8 cellular contexts compared by ENCODE assay signal in genomic region chr20:63896136-63896890, GRCh38. TPM values are rescaled to one million over a fixed set of nuclear protein-coding genes. Genes with fewer than 3 reads are reported as not detected.
DNase-seq lines count a peak whose midpoint lies in the region; ATAC-seq and TF ChIP-seq lines count a peak whose summit lies in the region.

No MANE protein-coding gene starts in this region.

- H3K27me3 ChIP-seq in kidney epithelial cell (ENCODE audit: control insufficient read depth, insufficient read depth, low read length) = no peaks in the 10 kb centered on the region

- H3K36me3 ChIP-seq in kidney epithelial cell (ENCODE audit: control insufficient read depth, insufficient read depth, low read length) = peaks cover 2% of the 10 kb centered on the region

- ATAC-seq in SK-N-SH treated with all-trans-retinoic acid at 6 μM for 48 hours (peak; percentile 7; the same call in 1 of the 3 replicates), HG03457 (IDR thresholded peaks at IDR 0.05; ENCODE audit: unreplicated experiment) (no peak), HG03135 (IDR thresholded peaks at IDR 0.05; ENCODE audit: unreplicated experiment) (no peak)

- H3K4me3 ChIP-seq in GM12864 (ENCODE audit: low read depth, low read length) = peak overlapping the region; percentile 68
- H3K4me3 ChIP-seq in cardiac fibroblast (replicated peaks in 1 of 2; ENCODE audit: low read depth in 2 of 2, low read length in 2 of 2) = peak overlapping the region; percentile 61 to 69
- H3K4me3 ChIP-seq in kidney epithelial cell (ENCODE audit: low read depth, low read length) = peak overlapping the region; percentile 63

- TF ChIP-seq CTCF in GM12864 (IDR thresholded peaks at IDR 0.05; ENCODE audit: low read depth, low read length, missing control alignments) (no peak), cardiac fibroblast (IDR thresholded peaks at IDR 0.05; ENCODE audit: low read depth, low read length) (no peak), kidney epithelial cell (IDR thresholded peaks at IDR 0.05; ENCODE audit: insufficient read depth, low read length, poor library complexity, severe bottlenecking) (no peak)

- in situ Hi-C loops in KBM-7 (cut with MboI; ENCODE audit: low pct_unique_long_range_greater_than_20kb, low sequenced_read_pairs) = no loop called here

- DNase-seq in GM12864 (ENCODE audit: low read depth) (peak; percentile 56), KBM-7 (peak; percentile 82), cardiac fibroblast (ENCODE audit: low read depth in 2 of 2) (peak; percentile 20 to 22), kidney epithelial cell (ENCODE audit: low read depth) (no peak)
- peak; percentile 26 for DNase-seq in stimulated activated CD4-positive, alpha-beta T cell treated with anti-CD3 and anti-CD28 coated beads, Interleukin-4, amount 100 ng/mL, for 1 hour

TF ChIP-seq in SK-N-SH treated with all-trans-retinoic acid at 6 μM for 48 hours, 23 proteins besides CTCF, POLR2A, EP300 and RAD21:
- no peak for TF ChIP-seq TSHZ2 (CRISPR knock-in tag; IDR thresholded peaks at IDR 0.05)
- TF ChIP-seq, protein P1, sequence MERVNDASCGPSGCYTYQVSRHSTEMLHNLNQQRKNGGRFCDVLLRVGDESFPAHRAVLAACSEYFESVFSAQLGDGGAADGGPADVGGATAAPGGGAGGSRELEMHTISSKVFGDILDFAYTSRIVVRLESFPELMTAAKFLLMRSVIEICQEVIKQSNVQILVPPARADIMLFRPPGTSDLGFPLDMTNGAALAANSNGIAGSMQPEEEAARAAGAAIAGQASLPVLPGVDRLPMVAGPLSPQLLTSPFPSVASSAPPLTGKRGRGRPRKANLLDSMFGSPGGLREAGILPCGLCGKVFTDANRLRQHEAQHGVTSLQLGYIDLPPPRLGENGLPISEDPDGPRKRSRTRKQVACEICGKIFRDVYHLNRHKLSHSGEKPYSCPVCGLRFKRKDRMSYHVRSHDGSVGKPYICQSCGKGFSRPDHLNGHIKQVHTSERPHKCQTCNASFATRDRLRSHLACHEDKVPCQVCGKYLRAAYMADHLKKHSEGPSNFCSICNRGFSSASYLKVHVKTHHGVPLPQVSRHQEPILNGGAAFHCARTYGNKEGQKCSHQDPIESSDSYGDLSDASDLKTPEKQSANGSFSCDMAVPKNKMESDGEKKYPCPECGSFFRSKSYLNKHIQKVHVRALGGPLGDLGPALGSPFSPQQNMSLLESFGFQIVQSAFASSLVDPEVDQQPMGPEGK (CRISPR knock-in tag; IDR thresholded peaks at IDR 0.05; ENCODE audit: borderline replicate concordance) = no peak
- TF ChIP-seq CSDC2 (CRISPR knock-in tag; IDR thresholded peaks at IDR 0.05) = no peak
- no peak for TF ChIP-seq OSR1 (CRISPR knock-in tag; IDR thresholded peaks at IDR 0.05)
- TF ChIP-seq BACH2 (CRISPR knock-in tag; IDR thresholded peaks at IDR 0.05; ENCODE audit: borderline replicate concordance) = no peak
- no peak for TF ChIP-seq PPARA (CRISPR knock-in tag; IDR thresholded peaks at IDR 0.05; ENCODE audit: borderline replicate concordance)
- no peak for TF ChIP-seq ZC3H10 (CRISPR knock-in tag; IDR thresholded peaks at IDR 0.05)
- no peak for TF ChIP-seq ZFP3 (CRISPR knock-in tag; IDR thresholded peaks at IDR 0.05)
- TF ChIP-seq TOX (CRISPR knock-in tag; IDR thresholded peaks at IDR 0.05; ENCODE audit: borderline replicate concordance) = no peak
- no peak for TF ChIP-seq GLIS3 (CRISPR knock-in tag; IDR thresholded peaks at IDR 0.05)
- TF ChIP-seq SNAI2 (CRISPR knock-in tag; IDR thresholded peaks at IDR 0.05) = no peak

RNA-seq across cellular contexts. Expression of gene DNAJC5, which starts 1.4 kb away (rescaled TPM):
- total RNA-seq in kidney epithelial cell = 53.9 and 57.2 TPM in 2 replicates

RNA-seq across cellular contexts. Expression of gene TPD52L2, which starts 31.2 kb away (rescaled TPM):
- 166 and 177 TPM in 2 replicates for total RNA-seq in kidney epithelial cell

RNA-seq across cellular contexts. Expression of gene ABHD16B, which starts 35.0 kb away (rescaled TPM):
- not detected in 2 replicates for total RNA-seq in kidney epithelial cell

RNA-seq across cellular contexts. Expression of gene UCKL1, which starts 59.9 kb away (rescaled TPM):
- total RNA-seq in kidney epithelial cell = 19.6 and 25.6 TPM in 2 replicates
